ENCODE assay signal across 8 cellular contexts in the genomic region with DNA sequence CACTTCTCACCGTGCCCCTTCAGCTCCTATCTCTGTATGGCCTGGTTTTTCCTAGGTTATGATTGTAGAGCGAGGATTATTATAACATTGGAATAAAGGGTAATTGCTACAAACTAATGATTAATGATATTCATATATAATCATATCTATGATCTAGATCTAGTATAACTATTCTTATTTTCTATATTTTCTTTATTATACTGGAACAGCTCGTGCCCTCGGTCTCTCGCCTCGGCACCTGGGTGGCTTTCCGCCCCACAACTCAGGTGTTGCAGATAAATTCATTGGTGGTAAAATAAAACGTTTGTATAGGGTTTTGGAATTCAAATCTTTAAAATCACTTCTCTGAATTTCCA. TPM values are rescaled to one million over a fixed set of nuclear protein-coding genes. Genes with fewer than 3 reads are reported as not detected.
A peak's percentile ranks its signal among the peaks of the same experiment; 100 is the strongest.
DNase-seq lines count a peak whose midpoint lies in the region; ATAC-seq, FAIRE-seq and TF ChIP-seq lines count a peak whose summit lies in the region.
"Not testable (repeated sequence)": the region's sequence is repeated elsewhere in the genome, so short reads cannot be mapped to it uniquely, and the experiment has no call there.

No MANE protein-coding gene starts in this region.

- not testable (repeated sequence) for H3K27ac ChIP-seq in A549; SK-N-SH (ENCODE audit: low read depth in 2 of 2, low read length in 1 of 2)
- H3K27ac ChIP-seq in breast epithelium, result peak overlapping the region in 1 of 2 donors; percentile 30
- H3K27ac ChIP-seq in right atrium auricular region, result peak overlapping the region; percentile 76 to 79

- not testable (repeated sequence) for H3K79me2 ChIP-seq in SK-N-SH (ENCODE audit: insufficient read depth)

- not testable (repeated sequence) for H3K27me3 ChIP-seq in SK-N-SH (ENCODE audit: insufficient read depth); breast epithelium; right atrium auricular region

- H3K4me1 ChIP-seq in A549; SK-N-SH (ENCODE audit: control insufficient read depth in 1 of 2, insufficient read depth in 2 of 2, low read depth in 1 of 2, low read length in 1 of 2); breast epithelium; right atrium auricular region: not testable (repeated sequence)

- not testable (repeated sequence) for H3K4me2 ChIP-seq in A549, SK-N-SH

- peaks cover 27% of the 10 kb centered on the region for H3K36me3 Mint-ChIP-seq in activated T-helper 17 cell treated with anti-CD3 and anti-CD28 coated beads, Interleukin-2, amount 50 U/mL, for 72 hours (ENCODE audit: low read depth)
- H3K36me3 Mint-ChIP-seq in neural crest cell (ENCODE audit: low read depth); stimulated activated memory B cell treated with anti-CD40 and anti-IgM and Interleukin-4, amounts not matched to agents 10 μg/mL and 1 μg/mL and 100 μg/mL, for 72 hours: not testable (repeated sequence)

- H3K9me3 ChIP-seq in A549, SK-N-SH, breast epithelium, right atrium auricular region: not testable (repeated sequence)

- H3K4me1 Mint-ChIP-seq in activated T-helper 17 cell treated with anti-CD3 and anti-CD28 coated beads, Interleukin-2, amount 50 U/mL, for 72 hours, result peaks cover 22% of the 10 kb centered on the region
- peaks cover 19% of the 10 kb centered on the region for H3K4me1 Mint-ChIP-seq in neural crest cell
- peaks cover 21% of the 10 kb centered on the region for H3K4me1 Mint-ChIP-seq in stimulated activated memory B cell treated with anti-CD40 and anti-IgM and Interleukin-4, amounts not matched to agents 10 μg/mL and 1 μg/mL and 100 μg/mL, for 72 hours

- not testable (repeated sequence) for TF ChIP-seq RAD21 in A549 (conservative IDR thresholded peaks at IDR 0.05 in 1 of 2, IDR thresholded peaks at IDR 0.05 in 1 of 2); SK-N-SH (IDR thresholded peaks at IDR 0.05; ENCODE audit: low read length)

- H2AFZ ChIP-seq in SK-N-SH (ENCODE audit: low read depth), result not testable (repeated sequence)

- intact Hi-C loops in breast epithelium (cut with DNase I; ENCODE audit: low total_unique reads), result not testable (repeated sequence)

- TF ChIP-seq EP300 in A549 (IDR thresholded peaks at IDR 0.05); SK-N-SH (IDR thresholded peaks at IDR 0.05; ENCODE audit: borderline replicate concordance in 1 of 2, low read depth in 1 of 2, low read length in 1 of 2): not testable (repeated sequence)

- TF ChIP-seq POLR2A in A549 (IDR thresholded peaks at IDR 0.05; ENCODE audit: low read length); breast epithelium (IDR thresholded peaks at IDR 0.05): not testable (repeated sequence)

- POLR2A ChIA-PET in A549 (lab: Yijun Ruan, JAX) (interaction anchor here (0.6 to 1.0 kb wide), 2 partner anchors 57 to 91 kb away, joined by 3 read pairs; no protein-coding TSS in a partner anchor), SK-N-SH (lab: Yijun Ruan, JAX) (interaction anchor here (0.7 kb wide), 1 partner anchor 56 kb away, joined by 3 read pairs; no protein-coding TSS in a partner anchor)

- not testable (repeated sequence) for H3K9me2 ChIP-seq in SK-N-SH

- not testable (repeated sequence) for H3K36me3 ChIP-seq in SK-N-SH (replicated peaks in 1 of 2; ENCODE audit: control insufficient read depth in 1 of 2, insufficient read depth in 2 of 2, low read length in 1 of 2); breast epithelium; right atrium auricular region

- H3K4me3 Mint-ChIP-seq in activated T-helper 17 cell treated with anti-CD3 and anti-CD28 coated beads, Interleukin-2, amount 50 U/mL, for 72 hours, result peak overlapping the region; percentile 84
- H3K4me3 Mint-ChIP-seq in neural crest cell, result peak overlapping the region; percentile 86
- H3K4me3 Mint-ChIP-seq in stimulated activated memory B cell treated with anti-CD40 and anti-IgM and Interleukin-4, amounts not matched to agents 10 μg/mL and 1 μg/mL and 100 μg/mL, for 72 hours, result peak overlapping the region; percentile 78

- not testable (repeated sequence) for ATAC-seq in A549; activated T-helper 17 cell treated with anti-CD3 and anti-CD28 coated beads, Interleukin-2, amount 50 U/mL, for 72 hours (replicated peaks); stimulated activated memory B cell treated with anti-CD40 and anti-IgM and Interleukin-4, amounts not matched to agents 10 μg/mL and 1 μg/mL and 100 μg/mL, for 72 hours

- H3K27ac Mint-ChIP-seq in activated T-helper 17 cell treated with anti-CD3 and anti-CD28 coated beads, Interleukin-2, amount 50 U/mL, for 72 hours, result peak overlapping the region; percentile 92
- not testable (repeated sequence) for H3K27ac Mint-ChIP-seq in neural crest cell (ENCODE audit: unreplicated experiment)
- peak overlapping the region; percentile 93 for H3K27ac Mint-ChIP-seq in stimulated activated memory B cell treated with anti-CD40 and anti-IgM and Interleukin-4, amounts not matched to agents 10 μg/mL and 1 μg/mL and 100 μg/mL, for 72 hours

- H3K4me3 ChIP-seq in A549 (peak overlapping the region; percentile 68; the same call in 2 of the 3 replicates), HFF-Myc (replicated peaks; ENCODE audit: low read depth, low read length) (peak overlapping the region; percentile 48), SK-N-SH (ENCODE audit: low read depth in 2 of 2, low read length in 1 of 2) (peak overlapping the region; percentile 57 to 62; a peak in 2 of 4 replicates), breast epithelium (peak overlapping the region; percentile 49 to 68 (median 51)), right atrium auricular region (peak overlapping the region in 1 of 2 donors; percentile 56)

- FAIRE-seq in A549 (lab: Jason Lieb, UNC), result not testable (repeated sequence)

- not testable (repeated sequence) for H4K20me1 ChIP-seq in SK-N-SH (ENCODE audit: insufficient read depth)

- 47% methylated on average over 8 of the region's 8 CpGs for whole genome bisulfite sequencing in A549 (ENCODE audit: missing lambda C conversion rate)
- 60% methylated on average over 8 of the region's 8 CpGs for WGBS in SK-N-SH (ENCODE audit: low lambda C conversion rate)

- CTCF ChIA-PET in A549 (lab: Yijun Ruan, JAX), result interaction anchor here (0.6 to 5.7 kb wide), 32 partner anchors 11 to 298 kb away, joined by 3 to 53 read pairs (median 5); partner anchors contain the start of gene ZNF114
- CTCF ChIA-PET in SK-N-SH (lab: Yijun Ruan, JAX), result interaction anchor here (0.6 to 3.0 kb wide), 25 partner anchors 8 to 329 kb away, joined by 3 to 26 read pairs (median 4); partner anchors contain the start of gene ZNF114

- not testable (repeated sequence) for TF ChIP-seq CTCF in A549 (IDR thresholded peaks at IDR 0.05); HFF-Myc (IDR thresholded peaks at IDR 0.05; ENCODE audit: low read depth, low read length, missing control alignments); SK-N-SH (IDR thresholded peaks at IDR 0.05); breast epithelium (IDR thresholded peaks at IDR 0.05); right atrium auricular region (IDR thresholded peaks at IDR 0.05); neural crest cell (conservative IDR thresholded peaks at IDR 0.05)

- not testable (repeated sequence) for H3K9ac ChIP-seq in SK-N-SH

- not testable (repeated sequence) for H3K9me3 Mint-ChIP-seq in activated T-helper 17 cell treated with anti-CD3 and anti-CD28 coated beads, Interleukin-2, amount 50 U/mL, for 72 hours; neural crest cell; stimulated activated memory B cell treated with anti-CD40 and anti-IgM and Interleukin-4, amounts not matched to agents 10 μg/mL and 1 μg/mL and 100 μg/mL, for 72 hours

- H3K27me3 Mint-ChIP-seq in activated T-helper 17 cell treated with anti-CD3 and anti-CD28 coated beads, Interleukin-2, amount 50 U/mL, for 72 hours; stimulated activated memory B cell treated with anti-CD40 and anti-IgM and Interleukin-4, amounts not matched to agents 10 μg/mL and 1 μg/mL and 100 μg/mL, for 72 hours: not testable (repeated sequence)
- H3K27me3 Mint-ChIP-seq in neural crest cell (ENCODE audit: low read depth), result peaks cover 16% of the 10 kb centered on the region

- not testable (repeated sequence) for DNase-seq in A549 (ENCODE audit: low read depth in 1 of 2, low spot score in 1 of 2); HFF-Myc (ENCODE audit: extremely low read depth, low read depth); SK-N-SH; breast epithelium (ENCODE audit: low spot score in 2 of 2); right atrium auricular region (ENCODE audit: low spot score); neural crest cell (ENCODE audit: low read depth, low spot score)

- peaks cover 15% of the 10 kb centered on the region for H3F3A ChIP-seq in SK-N-SH (replicated peaks; ENCODE audit: insufficient read depth)

RNA-seq across cellular contexts. Expression of gene CARD8, which starts 4.6 kb away (rescaled TPM):
- polyA plus RNA-seq in A549 (2011; rRNA removed), result 27.4 and 34.7 TPM in 2 replicates
- polyA plus RNA-seq in A549 (2012; cell fraction: cytosol; rRNA removed), result 10.9 and 11.3 TPM in 2 replicates
- 14.2 and 19.3 TPM in 2 replicates for polyA plus RNA-seq in A549 (2012; cell fraction: nucleus; rRNA removed)
- polyA plus RNA-seq in A549 (2017; fragmentation: RNase III; extraction: RNeasy Plus Mini Kit Qiagen cat#74134 plus additional on column Dnase treatment), result 27.2 to 27.5 TPM (median 27.5 TPM) in 3 replicates
- 34.8 and 41.5 TPM in 2 replicates for polyA minus RNA-seq in A549 (2011; rRNA and poly(A)+ RNA removed)
- 16.4 and 21.7 TPM in 2 replicates for polyA plus RNA-seq in SK-N-SH (2012; rRNA removed)
- 14.0 and 16.6 TPM in 2 replicates for polyA plus RNA-seq in SK-N-SH (2012; cell fraction: cytosol; rRNA removed)
- 63.6 and 66.5 TPM in 2 replicates for polyA plus RNA-seq in SK-N-SH (2012; cell fraction: nucleus; rRNA removed)
- total RNA-seq in activated T-helper 17 cell treated with anti-CD3 and anti-CD28 coated beads, Interleukin-2, amount 50 U/mL, for 72 hours, result 100 to 1,000 TPM; 161 to 244 TPM
- total RNA-seq in breast epithelium, result 10 to 100 TPM; 35.0 to 39.0 (median 35.8) TPM
- 10 to 100 TPM; 19.7 to 21.2 TPM for total RNA-seq in right atrium auricular region
- 65.8 and 73.8 TPM in 2 replicates for total RNA-seq in neural crest cell

RNA-seq across cellular contexts. Expression of gene ZNF114, which starts 9.5 kb away (rescaled TPM):
- polyA plus RNA-seq in A549 (2011; rRNA removed) (3.1 and 3.5 TPM in 2 replicates), A549 (2017; fragmentation: RNase III; extraction: RNeasy Plus Mini Kit Qiagen cat#74134 plus additional on column Dnase treatment) (4.3 to 5.6 TPM (median 4.6 TPM) in 3 replicates), SK-N-SH (2012; rRNA removed) (0.47 and 0.61 TPM in 2 replicates)
- polyA plus RNA-seq in A549 (2012; cell fraction: cytosol; rRNA removed), result 1.5 and 1.6 TPM in 2 replicates
- polyA plus RNA-seq in A549 (2012; cell fraction: nucleus; rRNA removed), result 0.97 and 1.2 TPM in 2 replicates
- polyA minus RNA-seq in A549 (2011; rRNA and poly(A)+ RNA removed), result 4.6 and 6.2 TPM in 2 replicates
- 0.50 and 0.60 TPM in 2 replicates for polyA plus RNA-seq in SK-N-SH (2012; cell fraction: cytosol; rRNA removed)
- polyA plus RNA-seq in SK-N-SH (2012; cell fraction: nucleus; rRNA removed), result 0.59 and 0.88 TPM in 2 replicates
- total RNA-seq in activated T-helper 17 cell treated with anti-CD3 and anti-CD28 coated beads, Interleukin-2, amount 50 U/mL, for 72 hours, result 1 to 10 TPM in 1 of 2 donors, not detected in 1; 1.4 TPM
- total RNA-seq in breast epithelium (1 to 10 TPM in 1 of 3 donors, under 1 TPM in 1, not detected in 1; 0.32 to 1.3 TPM), right atrium auricular region (under 1 TPM; 0.24 to 0.33 TPM), neural crest cell (9.8 and 11.2 TPM in 2 replicates)
